In genomic region chr15:89566141-89566540, GRCh38 we compare ENCODE assay signal across 30 cellular contexts. TPM values are rescaled to one million over a fixed set of nuclear protein-coding genes. Genes with fewer than 3 reads are reported as not detected.
DNase-seq lines count a peak whose midpoint lies in the region; ATAC-seq and TF ChIP-seq lines count a peak whose summit lies in the region.
"Had no signal": no experiment of that assay in that cellular context is flagged by ENCODE, and none has a peak within 500 bp of the region (broad histone marks: within the 10 kb centered on the region; RNA-seq: fewer than 3 reads in every experiment).

No MANE protein-coding gene starts in this region.

- H2AFZ ChIP-seq in ACC112 (ENCODE audit: low read length, unreplicated experiment) (peak overlapping the region; percentile 43), GM23338 (0 out of 2 replicates have a peak overlapping the region, but pooled peaks have one; percentile 76)

- H3K79me2 ChIP-seq in ACC112 (ENCODE audit: control insufficient read depth, insufficient read depth, low read length, unreplicated experiment), result no peaks in the 10 kb centered on the region
- no peaks in the 10 kb centered on the region for H3K79me2 ChIP-seq in GM23338 (replicated peaks; ENCODE audit: insufficient read depth)

- H3K27ac ChIP-seq in ACC112 (ENCODE audit: low read depth, low read length) (no peak overlapping the region), GM23338 (ENCODE audit: low read depth) (no peak overlapping the region)
- H3K27ac ChIP-seq: coronary artery, pancreas, SK-N-MC, upper lobe of right lung had no signal

- no peaks in the 10 kb centered on the region for H4K20me1 ChIP-seq in GM23338 (replicated peaks; ENCODE audit: insufficient read depth)

- peaks cover 6% of the 10 kb centered on the region for H3K27me3 Mint-ChIP-seq in GM23338 (ENCODE audit: insufficient read depth, low read depth, poor library complexity)
- peaks cover 7% of the 10 kb centered on the region for H3K27me3 Mint-ChIP-seq in chondrocyte (ENCODE audit: low read depth)
- peaks cover 8% of the 10 kb centered on the region for H3K27me3 Mint-ChIP-seq in mesothelial cell of epicardium (ENCODE audit: low read depth)
- H3K27me3 Mint-ChIP-seq in activated T-helper 1 cell treated with anti-CD3 and anti-CD28 coated beads, Interleukin-12 subunit alpha, Interleukin-12 subunit beta, Interleukin-2, Interleukin-4 antibody, amounts not matched to agents 30 ng/mL and 10 ng/mL and 1 ng/mL, durations not matched to agents 14 hours and 24 hours and 36 hours (ENCODE audit: insufficient read depth), result peaks cover 26% of the 10 kb centered on the region

- H3K36me3 Mint-ChIP-seq in GM23338 (ENCODE audit: low read depth), result peaks cover 3% of the 10 kb centered on the region; the same call in 1 of the 3 replicates
- H3K36me3 Mint-ChIP-seq in chondrocyte (ENCODE audit: low read depth), result peaks cover 7% of the 10 kb centered on the region
- H3K36me3 Mint-ChIP-seq in mesothelial cell of epicardium, result no peaks in the 10 kb centered on the region
- no peaks in the 10 kb centered on the region for H3K36me3 Mint-ChIP-seq in activated T-helper 1 cell treated with anti-CD3 and anti-CD28 coated beads, Interleukin-12 subunit alpha, Interleukin-12 subunit beta, Interleukin-2, Interleukin-4 antibody, amounts not matched to agents 30 ng/mL and 10 ng/mL and 1 ng/mL, durations not matched to agents 14 hours and 24 hours and 36 hours (ENCODE audit: low read depth)
- H3K36me3 Mint-ChIP-seq: activated naive CD8-positive, alpha-beta T cell treated with anti-CD3 and anti-CD28 coated beads, Interleukin-2, amount 10 ng/mL, durations not matched to agents 7 days and 5 days; CD4-positive, alpha-beta memory T cell had no signal

- intact Hi-C loops in activated T-helper 1 cell treated with anti-CD3 and anti-CD28 coated beads, Interleukin-12 subunit alpha, Interleukin-12 subunit beta, Interleukin-2, Interleukin-4 antibody, amounts not matched to agents 30 ng/mL and 10 ng/mL and 1 ng/mL, durations not matched to agents 14 hours and 24 hours and 36 hours (cut with micrococcal nuclease), result no loop called here

- H3F3A ChIP-seq in GM23338 (replicated peaks; ENCODE audit: low read depth), result no peaks in the 10 kb centered on the region

- H3K9me2 ChIP-seq in GM23338 (ENCODE audit: insufficient read depth), result no peaks in the 10 kb centered on the region

- H3K9me3 ChIP-seq in BE2C, result no peaks in the 10 kb centered on the region
- H3K9me3 ChIP-seq: mucosa of descending colon, pancreas, upper lobe of right lung had no signal

- TF ChIP-seq CTCF in GM23338 (conservative IDR thresholded peaks at IDR 0.05; ENCODE audit: low read depth in 2 of 2) (no peak), chondrocyte (IDR thresholded peaks at IDR 0.05) (no peak), mesothelial cell of epicardium (IDR thresholded peaks at IDR 0.05; ENCODE audit: unreplicated experiment) (no peak), BE2C (IDR thresholded peaks at IDR 0.05; ENCODE audit: low read depth, low read length) (no peak)

- H3K36me3 ChIP-seq in ACC112 (ENCODE audit: insufficient read depth, low read length) (no peaks in the 10 kb centered on the region), GM23338 (ENCODE audit: insufficient read depth) (no peaks in the 10 kb centered on the region), BE2C (no peaks in the 10 kb centered on the region)
- H3K36me3 ChIP-seq: pancreas, upper lobe of right lung had no signal

- H3K4me1 ChIP-seq in ACC112 (ENCODE audit: control insufficient read depth, insufficient read depth, low read length, unreplicated experiment) (no peaks in the 10 kb centered on the region), GM23338 (ENCODE audit: insufficient read depth) (peaks cover 4% of the 10 kb centered on the region; the same call in 1 of the 2 replicates), BE2C (no peaks in the 10 kb centered on the region)
- H3K4me1 ChIP-seq: pancreas, upper lobe of right lung had no signal

- peak; percentile 28 for DNase-seq in GM23338 (ENCODE audit: low spot score)
- no peak for DNase-seq in chondrocyte (ENCODE audit: low spot score)
- DNase-seq in mesothelial cell of epicardium (ENCODE audit: low spot score in 2 of 2, unreplicated experiment in 2 of 2), result no peak
- DNase-seq in activated T-helper 1 cell treated with anti-CD3 and anti-CD28 coated beads, Interleukin-12 subunit alpha, Interleukin-12 subunit beta, Interleukin-2, Interleukin-4 antibody, amounts not matched to agents 30 ng/mL and 10 ng/mL and 1 ng/mL, durations not matched to agents 14 hours and 24 hours and 36 hours (ENCODE audit: low spot score), result no peak
- no peak for DNase-seq in BE2C
- DNase-seq in hippocampal formation (lab: John Stamatoyannopoulos, UW), result no peak
- no peak for DNase-seq in NCI-H1092 (lab: John Stamatoyannopoulos, UW)
- DNase-seq: activated B cell treated with CpG ODN at 0.5 μM for 24 hours; activated CD4-positive, alpha-beta T cell treated with anti-CD3 and anti-CD28 coated beads, Interleukin-2, amount 10 ng/mL, durations not matched to agents 7 days and 5 days; activated gamma-delta T cell treated with Interleukin-2 at 50 U/mL for 16 hours; activated naive CD8-positive, alpha-beta T cell treated with anti-CD3 and anti-CD28 coated beads, Interleukin-2, amount 10 ng/mL, durations not matched to agents 7 days and 5 days; activated T-cell treated with anti-CD3 and anti-CD28 coated beads, Interleukin-2, amount 50 U/mL, for 4 hours; CD4-positive, alpha-beta memory T cell; effector memory CD8-positive, alpha-beta T cell; foreskin fibroblast; GOT3; HFFc6; mucosa of descending colon; NCI-H1048; NCI-H1694; nephron progenitor cell; pancreas; small intestine; stimulated activated naive CD4-positive, alpha-beta T cell; T-helper 1 cell; upper lobe of right lung had no signal

- H3K27me3 ChIP-seq in ACC112 (ENCODE audit: insufficient read depth, low read length) (peaks cover 3% of the 10 kb centered on the region; the same call in 1 of the 2 replicates), GM23338 (ENCODE audit: insufficient read depth) (no peaks in the 10 kb centered on the region), BE2C (no peaks in the 10 kb centered on the region)
- H3K27me3 ChIP-seq: pancreas had no signal

- ATAC-seq in GM23338, result peak; percentile 29; the same call in 1 of the 3 replicates
- ATAC-seq: activated T-cell treated with anti-CD3 and anti-CD28 coated beads, Interleukin-2, amount 50 U/mL, for 4 hours; effector memory CD8-positive, alpha-beta T cell; GM12878; mucosa of descending colon; pancreas; upper lobe of right lung had no signal

- no peaks in the 10 kb centered on the region for H3K4me1 Mint-ChIP-seq in GM23338
- H3K4me1 Mint-ChIP-seq in chondrocyte (ENCODE audit: low read depth), result peaks cover 12% of the 10 kb centered on the region
- peaks cover 2% of the 10 kb centered on the region for H3K4me1 Mint-ChIP-seq in mesothelial cell of epicardium
- no peaks in the 10 kb centered on the region for H3K4me1 Mint-ChIP-seq in activated T-helper 1 cell treated with anti-CD3 and anti-CD28 coated beads, Interleukin-12 subunit alpha, Interleukin-12 subunit beta, Interleukin-2, Interleukin-4 antibody, amounts not matched to agents 30 ng/mL and 10 ng/mL and 1 ng/mL, durations not matched to agents 14 hours and 24 hours and 36 hours (ENCODE audit: low read depth)
- H3K4me1 Mint-ChIP-seq: activated B cell treated with CpG ODN at 0.5 μM for 24 hours; activated CD4-positive, alpha-beta T cell treated with anti-CD3 and anti-CD28 coated beads, Interleukin-2, amount 10 ng/mL, durations not matched to agents 7 days and 5 days; activated naive CD8-positive, alpha-beta T cell treated with anti-CD3 and anti-CD28 coated beads, Interleukin-2, amount 10 ng/mL, durations not matched to agents 7 days and 5 days; CD4-positive, alpha-beta memory T cell; nephron progenitor cell had no signal

- no peak overlapping the region for H3K4me3 ChIP-seq in ACC112 (ENCODE audit: low read depth, low read length)
- H3K4me3 ChIP-seq in GM23338, result no peak overlapping the region
- H3K4me3 ChIP-seq in BE2C (ENCODE audit: low read depth, low read length), result no peak overlapping the region
- H3K4me3 ChIP-seq: coronary artery, GM12878, mucosa of descending colon, pancreas, SK-N-MC, upper lobe of right lung had no signal

- H3K4me3 Mint-ChIP-seq in GM23338 (no peak overlapping the region), chondrocyte (ENCODE audit: unreplicated experiment) (no peak overlapping the region), mesothelial cell of epicardium (no peak overlapping the region)
- H3K4me3 Mint-ChIP-seq in activated T-helper 1 cell treated with anti-CD3 and anti-CD28 coated beads, Interleukin-12 subunit alpha, Interleukin-12 subunit beta, Interleukin-2, Interleukin-4 antibody, amounts not matched to agents 30 ng/mL and 10 ng/mL and 1 ng/mL, durations not matched to agents 14 hours and 24 hours and 36 hours, result no peak overlapping the region
- H3K4me3 Mint-ChIP-seq: activated B cell treated with CpG ODN at 0.5 μM for 24 hours; activated CD4-positive, alpha-beta T cell treated with anti-CD3 and anti-CD28 coated beads, Interleukin-2, amount 10 ng/mL, durations not matched to agents 7 days and 5 days; activated naive CD8-positive, alpha-beta T cell treated with anti-CD3 and anti-CD28 coated beads, Interleukin-2, amount 10 ng/mL, durations not matched to agents 7 days and 5 days; activated T-cell treated with anti-CD3 and anti-CD28 coated beads, Interleukin-2, amount 50 U/mL, for 4 hours; CD4-positive, alpha-beta memory T cell; effector memory CD8-positive, alpha-beta T cell; HFFc6; nephron progenitor cell had no signal

- H3K27ac Mint-ChIP-seq in GM23338, result no peak overlapping the region
- H3K27ac Mint-ChIP-seq in chondrocyte (ENCODE audit: unreplicated experiment), result peak overlapping the region; percentile 68
- peak overlapping the region; percentile 9 for H3K27ac Mint-ChIP-seq in mesothelial cell of epicardium
- H3K27ac Mint-ChIP-seq in activated T-helper 1 cell treated with anti-CD3 and anti-CD28 coated beads, Interleukin-12 subunit alpha, Interleukin-12 subunit beta, Interleukin-2, Interleukin-4 antibody, amounts not matched to agents 30 ng/mL and 10 ng/mL and 1 ng/mL, durations not matched to agents 14 hours and 24 hours and 36 hours, result no peak overlapping the region
- H3K27ac Mint-ChIP-seq: activated B cell treated with CpG ODN at 0.5 μM for 24 hours; activated CD4-positive, alpha-beta T cell treated with anti-CD3 and anti-CD28 coated beads, Interleukin-2, amount 10 ng/mL, durations not matched to agents 7 days and 5 days; activated naive CD8-positive, alpha-beta T cell treated with anti-CD3 and anti-CD28 coated beads, Interleukin-2, amount 10 ng/mL, durations not matched to agents 7 days and 5 days; CD4-positive, alpha-beta memory T cell; effector memory CD8-positive, alpha-beta T cell; HFFc6; nephron progenitor cell had no signal

- peaks cover 12% of the 10 kb centered on the region for H3K9me3 Mint-ChIP-seq in GM23338
- H3K9me3 Mint-ChIP-seq in chondrocyte (ENCODE audit: low read depth), result peaks cover 12% of the 10 kb centered on the region
- peaks cover 14% of the 10 kb centered on the region for H3K9me3 Mint-ChIP-seq in mesothelial cell of epicardium
- no peaks in the 10 kb centered on the region for H3K9me3 Mint-ChIP-seq in activated T-helper 1 cell treated with anti-CD3 and anti-CD28 coated beads, Interleukin-12 subunit alpha, Interleukin-12 subunit beta, Interleukin-2, Interleukin-4 antibody, amounts not matched to agents 30 ng/mL and 10 ng/mL and 1 ng/mL, durations not matched to agents 14 hours and 24 hours and 36 hours
- H3K9me3 Mint-ChIP-seq: activated B cell treated with CpG ODN at 0.5 μM for 24 hours; activated CD4-positive, alpha-beta T cell treated with anti-CD3 and anti-CD28 coated beads, Interleukin-2, amount 10 ng/mL, durations not matched to agents 7 days and 5 days; activated naive CD8-positive, alpha-beta T cell treated with anti-CD3 and anti-CD28 coated beads, Interleukin-2, amount 10 ng/mL, durations not matched to agents 7 days and 5 days; activated T-cell treated with anti-CD3 and anti-CD28 coated beads, Interleukin-2, amount 50 U/mL, for 4 hours; effector memory CD8-positive, alpha-beta T cell had no signal

- no peak overlapping the region for H3K4me2 ChIP-seq in GM23338

RNA-seq across cellular contexts. Expression of gene TICRR, which starts 9.1 kb away (rescaled TPM):
- total RNA-seq in GM23338 (2014; rRNA removed; shearing (Covaris generic)), result 37.1 and 42.3 TPM in 2 replicates
- polyA plus RNA-seq in GM23338 (2016; fragmentation: Nextera tagmentation; extraction: Ambion mirVana), result 10.9 and 11.2 TPM in 2 replicates
- total RNA-seq in chondrocyte (2.2 to 3.5 TPM (median 2.4 TPM) in 3 replicates), mesothelial cell of epicardium (9.1 to 10.2 TPM (median 9.9 TPM) in 3 replicates)
- 17.6 and 19.2 TPM in 2 replicates for total RNA-seq in activated T-helper 1 cell treated with anti-CD3 and anti-CD28 coated beads, Interleukin-12 subunit alpha, Interleukin-12 subunit beta, Interleukin-2, Interleukin-4 antibody, amounts not matched to agents 30 ng/mL and 10 ng/mL and 1 ng/mL, durations not matched to agents 14 hours and 24 hours and 36 hours
- polyA plus RNA-seq in BE2C (2012; ENCODE audit: insufficient read depth, insufficient read length, low read depth), result 4.0 TPM

Comparison
In these comparisons a context has a peak if more than half of its experiments do, and no peak if none do; other contexts are left out.
1. H3K27ac Mint-ChIP-seq: peak in chondrocyte (single experiment) and mesothelial cell of epicardium (single experiment); none in GM23338 (single experiment) and activated T-helper 1 cell treated with anti-CD3 and anti-CD28 coated beads, Interleukin-12 subunit alpha, Interleukin-12 subunit beta, Interleukin-2, Interleukin-4 antibody, amounts not matched to agents 30 ng/mL and 10 ng/mL and 1 ng/mL, durations not matched to agents 14 hours and 24 hours and 36 hours (single experiment).